ENCODE assay signal across 8 cellular contexts in the genomic region with DNA sequence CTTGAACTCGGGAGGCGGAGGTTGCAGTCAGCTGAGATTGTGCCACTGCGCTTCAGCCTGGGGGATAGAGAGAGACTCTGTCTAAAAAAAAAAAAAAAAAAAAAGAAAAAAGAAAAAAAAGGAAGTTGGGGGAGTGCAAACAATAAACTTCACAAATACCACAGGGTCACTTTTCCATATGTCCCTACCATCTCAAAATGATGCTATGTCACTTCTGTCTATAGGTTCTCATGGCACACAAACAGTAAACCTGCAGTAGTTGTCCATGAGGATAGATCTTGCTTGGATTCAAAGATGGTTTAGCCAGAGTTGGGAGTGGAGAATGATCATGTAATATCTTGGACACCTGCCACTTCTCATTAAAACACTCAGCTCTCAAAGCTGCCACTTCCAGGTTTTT. TPM values are rescaled to one million over a fixed set of nuclear protein-coding genes. Genes with fewer than 3 reads are reported as not detected.
DNase-seq lines count a peak whose midpoint lies in the region; FAIRE-seq and TF ChIP-seq lines count a peak whose summit lies in the region.

No MANE protein-coding gene starts in this region.

- intact Hi-C loops in PC-9 (cut with micrococcal nuclease; ENCODE audit: unreplicated experiment): no loop called here
- intact Hi-C loops in sigmoid colon (cut with DNase I): no loop called here

- no peaks in the 10 kb centered on the region for H3K9me2 ChIP-seq in PC-9 (ENCODE audit: insufficient read depth)

- no peak for DNase-seq in GM12892 (ENCODE audit: insufficient read length)
- peak in 1 of 2 experiments; percentile 0 for DNase-seq in PC-9
- no peak for DNase-seq in sigmoid colon
- DNase-seq in kidney tubule cell (ENCODE audit: low spot score): no peak
- DNase-seq in NCI-H2029 treated with DMSO at 0.1 percent for 48 hours (lab: John Stamatoyannopoulos, UW): no peak
- DNase-seq in NCI-H2029 (lab: John Stamatoyannopoulos, UW): no peak
- DNase-seq in hypothalamus (lab: John Stamatoyannopoulos, UW): no peak

- H2AFZ ChIP-seq in PC-9: peak overlapping the region; percentile 99

- FAIRE-seq in GM12892 (lab: Jason Lieb, UNC): peak; percentile 14

- CTCF ChIA-PET in PC-9 (lab: Charles Lee): interaction anchor here (0.6 kb wide), 1 partner anchor 423 kb away, joined by 7 read pairs; no protein-coding TSS in a partner anchor

- H3K27ac ChIP-seq in PC-9 (peak overlapping the region; percentile 54), esophagus (ENCODE audit: low read depth in 2 of 2, low read length in 1 of 2) (peak overlapping the region; percentile 88 to 96), sigmoid colon (peak overlapping the region; percentile 85 to 91 (median 88))

- peak overlapping the region; percentile 80 for H3K4me2 ChIP-seq in PC-9

- H3K9me3 ChIP-seq in PC-9 (ENCODE audit: insufficient read depth, low read depth) (no peaks in the 10 kb centered on the region), esophagus (ENCODE audit: control insufficient read depth in 2 of 2, insufficient read depth in 1 of 2, low read depth in 1 of 2, low read length in 1 of 2) (no peaks in the 10 kb centered on the region), sigmoid colon (no peaks in the 10 kb centered on the region)

- WGBS in esophagus, 2 donors: 89 to 92% methylated on average over 3 of the region's 3 CpGs
- WGBS in sigmoid colon, 2 donors: 80 to 91% methylated on average over 3 of the region's 3 CpGs

- H3K4me1 ChIP-seq in PC-9 (replicated peaks; ENCODE audit: insufficient read depth) (peaks cover 8% of the 10 kb centered on the region), esophagus (ENCODE audit: control insufficient read depth in 2 of 2, insufficient read depth in 2 of 2, low read length in 1 of 2) (peaks cover 2 to 4% of the 10 kb centered on the region in 2 donors), sigmoid colon (peaks cover 0 to 38% (median 30%) of the 10 kb centered on the region in 4 donors)

- H3K36me3 ChIP-seq in PC-9 (ENCODE audit: low read depth) (peaks cover 4% of the 10 kb centered on the region), esophagus (ENCODE audit: control insufficient read depth in 2 of 2, insufficient read depth in 2 of 2, low read length in 1 of 2) (peaks cover 0 to 8% of the 10 kb centered on the region in 2 donors), sigmoid colon (peaks cover 4 to 18% (median 15%) of the 10 kb centered on the region in 4 donors)

- TF ChIP-seq CTCF in PC-9 (conservative IDR thresholded peaks at IDR 0.05): no peak
- TF ChIP-seq CTCF in sigmoid colon (IDR thresholded peaks at IDR 0.05): no peak

- H3K79me2 ChIP-seq in PC-9 (ENCODE audit: low read depth): peaks cover 24% of the 10 kb centered on the region

- TF ChIP-seq POLR2A in GM12892 (IDR thresholded peaks at IDR 0.05; ENCODE audit: low read depth, low read length) (no peak), sigmoid colon (IDR thresholded peaks at IDR 0.05) (no peak)

- H3F3A ChIP-seq in PC-9 (ENCODE audit: insufficient read depth, low read depth): peaks cover 24% of the 10 kb centered on the region

- H3K4me3 ChIP-seq in PC-9 (peak overlapping the region; percentile 89), esophagus (ENCODE audit: low read depth in 1 of 2, low read length in 2 of 2) (peak overlapping the region in 1 of 2 donors; percentile 98), sigmoid colon (peak overlapping the region; percentile 76 to 94 (median 82))

- BruUV-seq in PC-9 (replicated peaks; lab: Mats Ljungman, UMichigan): no TSS peak

- TF ChIP-seq EP300 in sigmoid colon (IDR thresholded peaks at IDR 0.05): no peak

- H3K27me3 ChIP-seq in PC-9 (ENCODE audit: insufficient read depth, low read depth): no peaks in the 10 kb centered on the region
- no peaks in the 10 kb centered on the region for H3K27me3 ChIP-seq in esophagus (ENCODE audit: control insufficient read depth in 1 of 2, insufficient read depth in 2 of 2, low read length in 2 of 2)
- no peaks in the 10 kb centered on the region for H3K27me3 ChIP-seq in sigmoid colon

- no peaks in the 10 kb centered on the region for H4K20me1 ChIP-seq in PC-9 (ENCODE audit: insufficient read depth)

- POLR2A ChIA-PET in PC-9 (lab: Charles Lee; ENCODE audit: unreplicated experiment): no interaction called here

RNA-seq across cellular contexts. Expression of a gene that starts 1.1 kb away (rescaled TPM):
- polyA plus RNA-seq in GM12892 (2012; ENCODE audit: missing spikeins): 26.5 TPM
- 21.1 and 22.9 TPM in 2 replicates for total RNA-seq in PC-9 (2021)
- 10 to 100 TPM; 22.4 to 29.0 TPM for polyA plus RNA-seq in esophagus
- 10 to 100 TPM; 26.0 to 37.0 (median 30.8) TPM for total RNA-seq in sigmoid colon
- 10 to 100 TPM; 13.4 to 29.2 (median 27.0) TPM for polyA plus RNA-seq in sigmoid colon

RNA-seq across cellular contexts. Expression of a gene that starts 9.5 kb away (rescaled TPM):
- polyA plus RNA-seq in GM12892 (2012; ENCODE audit: missing spikeins): 61.7 TPM
- total RNA-seq in PC-9 (2021) (92.0 and 117 TPM in 2 replicates), sigmoid colon (10 to 100 TPM; 26.6 to 37.6 (median 30.7) TPM)
- polyA plus RNA-seq in esophagus (10 to 100 TPM; 32.9 to 39.1 TPM), sigmoid colon (100 to 1,000 TPM in 1 of 3 donors, 10 to 100 TPM in 1, 1 to 10 TPM in 1; 6.0 to 106 (median 22.0) TPM)

RNA-seq across cellular contexts. Expression of a gene that starts 18.2 kb away (rescaled TPM):
- 28.2 TPM for polyA plus RNA-seq in GM12892 (2012; ENCODE audit: missing spikeins)
- 49.3 and 54.9 TPM in 2 replicates for total RNA-seq in PC-9 (2021)
- polyA plus RNA-seq in esophagus: 10 to 100 TPM; 18.0 to 24.2 TPM
- 10 to 100 TPM in 1 of 4 donors, 1 to 10 TPM in 3; 5.6 to 15.2 (median 6.6) TPM for total RNA-seq in sigmoid colon
- polyA plus RNA-seq in sigmoid colon: 10 to 100 TPM; 20.3 to 39.3 (median 22.2) TPM

RNA-seq across cellular contexts. Expression of a gene that starts 35.2 kb away (rescaled TPM):
- polyA plus RNA-seq in GM12892 (2012; ENCODE audit: missing spikeins): 16.9 TPM
- total RNA-seq in PC-9 (2021): 32.8 and 41.1 TPM in 2 replicates
- polyA plus RNA-seq in esophagus: 10 to 100 TPM; 16.5 to 21.5 TPM
- total RNA-seq in sigmoid colon: 10 to 100 TPM; 16.1 to 22.1 (median 16.8) TPM
- 10 to 100 TPM in 1 of 3 donors, 1 to 10 TPM in 2; 4.2 to 44.6 (median 6.9) TPM for polyA plus RNA-seq in sigmoid colon

RNA-seq across cellular contexts. Expression of a gene that starts 35.8 kb away (rescaled TPM):
- polyA plus RNA-seq in GM12892 (2012; ENCODE audit: missing spikeins): 32.5 TPM
- total RNA-seq in PC-9 (2021): 23.2 and 24.3 TPM in 2 replicates
- 1 to 10 TPM; 7.3 to 9.3 TPM for polyA plus RNA-seq in esophagus
- total RNA-seq in sigmoid colon: 10 to 100 TPM in 2 of 4 donors, 1 to 10 TPM in 2; 8.0 to 13.8 (median 10.1) TPM
- polyA plus RNA-seq in sigmoid colon: 10 to 100 TPM in 2 of 3 donors, 1 to 10 TPM in 1; 8.4 to 31.5 (median 11.1) TPM
